In the genomic region with DNA sequence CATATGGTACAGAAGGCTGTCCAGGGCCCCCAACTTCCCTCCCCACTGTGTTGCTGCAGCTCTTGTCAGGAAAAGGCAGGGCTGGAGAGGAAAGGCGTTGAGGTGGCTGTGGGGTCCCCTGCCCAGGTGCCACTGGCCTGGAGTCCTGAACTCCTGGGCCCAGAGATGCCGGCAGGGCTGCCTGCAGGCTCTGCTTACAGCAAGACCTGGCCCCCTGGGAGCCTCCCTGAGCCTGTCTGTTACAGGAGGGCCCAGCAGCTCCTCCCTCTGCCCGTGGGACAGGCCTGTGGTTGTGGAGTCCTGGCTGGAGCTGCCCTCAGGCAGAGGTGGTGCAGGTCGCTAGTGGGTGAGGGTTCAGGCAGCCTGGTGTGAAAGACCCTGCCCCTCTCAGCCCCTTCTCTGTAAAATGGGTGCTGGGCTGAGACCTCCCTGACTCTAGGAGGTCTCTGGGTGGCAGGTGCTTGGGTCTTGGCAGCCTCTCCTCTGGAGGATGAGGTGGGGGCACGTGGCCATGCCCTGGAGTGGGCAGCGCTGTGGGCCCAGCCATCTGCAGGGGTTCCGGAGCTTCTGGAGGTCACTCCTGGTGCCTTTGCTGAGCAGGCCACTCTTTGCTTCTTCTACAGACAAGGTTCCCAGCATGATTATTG, we compare ENCODE assay signal across 22 cellular contexts. TPM values are rescaled to one million over a fixed set of nuclear protein-coding genes. Genes with fewer than 3 reads are reported as not detected.
DNase-seq lines count a peak whose midpoint lies in the region; ATAC-seq and TF ChIP-seq lines count a peak whose summit lies in the region.
"Had no signal": no experiment of that assay in that cellular context is flagged by ENCODE, and none has a peak within 500 bp of the region (broad histone marks: within the 10 kb centered on the region; RNA-seq: fewer than 3 reads in every experiment).

No MANE protein-coding gene starts in this region.

- intact Hi-C loops in OCI-LY7 (cut with micrococcal nuclease; ENCODE audit: unreplicated experiment): no loop called here
- intact Hi-C loops in mucosa of descending colon (cut with DNase I, micrococcal nuclease): no loop called here
- intact Hi-C loops in stomach (cut with DNase I; ENCODE audit: low total_unique reads): no loop called here

- CTCF ChIA-PET in OCI-LY7 (lab: Charles Lee; ENCODE audit: unreplicated experiment): no interaction called here

- H4K20me1 ChIP-seq in OCI-LY7 (ENCODE audit: insufficient read depth, low read length): no peaks in the 10 kb centered on the region

- H3K4me1 ChIP-seq in OCI-LY7 (ENCODE audit: insufficient read depth, low read length, poor library complexity, severe bottlenecking): peaks cover 57% of the 10 kb centered on the region
- H3K4me1 ChIP-seq in mucosa of descending colon (ENCODE audit: low read depth): peaks cover 3% of the 10 kb centered on the region
- no peaks in the 10 kb centered on the region for H3K4me1 ChIP-seq in stomach

- TF ChIP-seq POLR2A in stomach (IDR thresholded peaks at IDR 0.05): no peak

- H3K27ac ChIP-seq in OCI-LY7 (ENCODE audit: low read depth, low read length, poor library complexity, severe bottlenecking): peak overlapping the region; percentile 6
- H3K27ac ChIP-seq in stomach: no peak overlapping the region
- H3K27ac ChIP-seq: A549, SJSA1 had no signal

- BruUV-seq in OCI-LY7 (replicated peaks; lab: Mats Ljungman, UMichigan): no TSS peak

- H3K9me2 ChIP-seq in OCI-LY7 (ENCODE audit: insufficient read depth, low read length): no peaks in the 10 kb centered on the region

- no peaks in the 10 kb centered on the region for H3K79me2 ChIP-seq in OCI-LY7 (ENCODE audit: insufficient read depth, low read depth, low read length)

- ATAC-seq in mucosa of descending colon: no peak
- ATAC-seq: A549, PC-3 had no signal

- TF ChIP-seq CTCF in OCI-LY7 (conservative IDR thresholded peaks at IDR 0.05; ENCODE audit: low read length): no peak
- no peak for TF ChIP-seq CTCF in mucosa of descending colon (IDR thresholded peaks at IDR 0.05)
- TF ChIP-seq CTCF in stomach (IDR thresholded peaks at IDR 0.05): no peak

- no peak overlapping the region; the same call in 1 of the 2 replicates for H2AFZ ChIP-seq in OCI-LY7 (ENCODE audit: low read length)

- H3K9me3 ChIP-seq in OCI-LY7 (ENCODE audit: low read length): no peaks in the 10 kb centered on the region
- no peaks in the 10 kb centered on the region for H3K9me3 ChIP-seq in mucosa of descending colon
- no peaks in the 10 kb centered on the region for H3K9me3 ChIP-seq in stomach
- H3K9me3 ChIP-seq: A549, SJSA1 had no signal

- peak; percentile 13 for DNase-seq in activated T-cell treated with anti-CD3 and anti-CD28 coated beads, Interleukin-2, amount 50 U/mL, for 48 hours
- DNase-seq in activated T-cell treated with anti-CD3 and anti-CD28 coated beads, Interleukin-2, amount 50 U/mL, for 1 hour: no peak
- DNase-seq in OCI-LY7 (ENCODE audit: low spot score): no peak
- peak in 2 of 3 donors; percentile 10 to 37 for DNase-seq in mucosa of descending colon
- DNase-seq in stomach: peak; percentile 19
- DNase-seq in hypothalamus (lab: John Stamatoyannopoulos, UW): no peak
- DNase-seq in NCI-H146 (lab: John Stamatoyannopoulos, UW): no peak
- no peak for DNase-seq in NOMO-1 (lab: John Stamatoyannopoulos, UW; ENCODE audit: unreplicated experiment in 2 of 2)
- DNase-seq: DMS153, HFFc6, IMR-90, Kasumi-1, MM.1S, NCI-H1105 treated with DMSO at 0.1 percent for 48 hours, NCI-H187 treated with DMSO at 0.1 percent for 48 hours, NCI-H446, PC-3 had no signal

- TF ChIP-seq EP300 in stomach (IDR thresholded peaks at IDR 0.05): no peak

- H3K4me3 ChIP-seq in OCI-LY7 (ENCODE audit: low read depth, low read length, poor library complexity, severe bottlenecking) (no peak overlapping the region), mucosa of descending colon (no peak overlapping the region), stomach (no peak overlapping the region)
- H3K4me3 ChIP-seq: A549, SJSA1 had no signal

- peak overlapping the region; percentile 17; the same call in 1 of the 2 replicates for H3K4me2 ChIP-seq in OCI-LY7 (ENCODE audit: low read length)
- H3K4me2 ChIP-seq: A549 had no signal

- H3K36me3 ChIP-seq in OCI-LY7 (ENCODE audit: insufficient read depth, low read length): no peaks in the 10 kb centered on the region
- H3K36me3 ChIP-seq in mucosa of descending colon (ENCODE audit: low read depth): no peaks in the 10 kb centered on the region
- H3K36me3 ChIP-seq in stomach: no peaks in the 10 kb centered on the region
- H3K36me3 ChIP-seq: SJSA1 had no signal

- WGBS in stomach, 5 donors: 74 to 83% (median 77%) methylated on average over 3 to 7 of the region's 7 CpGs

- POLR2A ChIA-PET in OCI-LY7 (lab: Charles Lee): interaction anchor here (1.2 to 2.8 kb wide), 3 partner anchors 9 to 28 kb away, joined by 3 to 13 read pairs (median 9); partner anchors contain the start of gene ANTXRL

- H3K27me3 ChIP-seq in stomach: no peaks in the 10 kb centered on the region
- H3K27me3 ChIP-seq: SJSA1 had no signal

RNA-seq across cellular contexts. Expression of gene ANTXRL, which starts 10.0 kb away (rescaled TPM):
- not detected in 2 replicates for total RNA-seq in OCI-LY7 (2014; rRNA removed; shearing (Covaris generic))
- 0.95 TPM in 1 of 2 replicates, not detected in the other for total RNA-seq in OCI-LY7 (2022)
- not detected for total RNA-seq in mucosa of descending colon
- not detected for total RNA-seq in stomach
- polyA plus RNA-seq in stomach: not detected
- total RNA-seq: H4, HFFc6, HT-29, IMR-90, PC-3, SJSA1 had no signal
- polyA plus RNA-seq: CD14-positive monocyte, IMR-90 had no signal

Comparison
In these comparisons a context has a peak if more than half of its experiments do, and no peak if none do; other contexts are left out.
1. DNase-seq: peak in activated T-cell treated with anti-CD3 and anti-CD28 coated beads, Interleukin-2, amount 50 U/mL, for 48 hours (2 of 2), mucosa of descending colon (2 of 3) and stomach (single experiment); none in activated T-cell treated with anti-CD3 and anti-CD28 coated beads, Interleukin-2, amount 50 U/mL, for 1 hour (single experiment), OCI-LY7 (single experiment), hypothalamus (0 of 51), NCI-H146 (single experiment) and NOMO-1 (0 of 2).